In genomic region chr19:1490020-1490310, GRCh38 we compare ENCODE assay signal across 8 cellular contexts. TPM values are rescaled to one million over a fixed set of nuclear protein-coding genes. Genes with fewer than 3 reads are reported as not detected.
DNase-seq lines count a peak whose midpoint lies in the region; ATAC-seq, FAIRE-seq and TF ChIP-seq lines count a peak whose summit lies in the region.

No MANE protein-coding gene starts in this region.

- H3K9me3 ChIP-seq in Panc1 (ENCODE audit: control insufficient read depth, insufficient read depth, low read depth, low read length) (no peaks in the 10 kb centered on the region), fibroblast of lung (ENCODE audit: control insufficient read depth, insufficient read depth, low read depth, low read length) (no peaks in the 10 kb centered on the region), prostate gland (no peaks in the 10 kb centered on the region)

- peak overlapping the region; percentile 53 for H3K9ac ChIP-seq in fibroblast of lung (ENCODE audit: insufficient read depth, low read length)

- intact Hi-C loops in Panc1 (cut with micrococcal nuclease; ENCODE audit: unreplicated experiment) (no loop called here), prostate gland (cut with DNase I) (no loop called here)

- TF ChIP-seq POLR2A in prostate gland (IDR thresholded peaks at IDR 0.05): no peak
- no peak for TF ChIP-seq POLR2A in GM18505 (IDR thresholded peaks at IDR 0.05; ENCODE audit: borderline replicate concordance, extremely low read depth, insufficient read depth, insufficient read length)

- WGBS in prostate gland: 1% methylated on average over 12 of the region's 15 CpGs

- no peak for FAIRE-seq in D721Med (lab: Jason Lieb, UNC)

- H3K4me1 ChIP-seq in Panc1 (ENCODE audit: control insufficient read depth, insufficient read depth, low read length): no peaks in the 10 kb centered on the region; the same call in 1 of the 2 replicates
- H3K4me1 ChIP-seq in fibroblast of lung (ENCODE audit: control insufficient read depth, extremely low read depth, insufficient read depth, low read length): no peaks in the 10 kb centered on the region
- H3K4me1 ChIP-seq in prostate gland (replicated peaks): no peaks in the 10 kb centered on the region

- POLR2A ChIA-PET in Panc1 (lab: Charles Lee): no interaction called here

- TF ChIP-seq CTCF in Panc1 (IDR thresholded peaks at IDR 0.05): no peak
- TF ChIP-seq CTCF in fibroblast of lung (conservative IDR thresholded peaks at IDR 0.05 in 1 of 2, IDR thresholded peaks at IDR 0.05 in 1 of 2; ENCODE audit: low read depth in 1 of 2, low read length in 2 of 2): no peak
- TF ChIP-seq CTCF in prostate gland (IDR thresholded peaks at IDR 0.05): no peak
- no peak for TF ChIP-seq CTCF in D721Med (IDR thresholded peaks at IDR 0.05; ENCODE audit: insufficient read depth, missing control alignments)

- CTCF ChIA-PET in Panc1 (lab: Charles Lee): interaction anchor here (0.5 kb wide), 1 partner anchor 20 kb away, joined by 6 read pairs; no protein-coding TSS in a partner anchor

- H3K27me3 ChIP-seq in Panc1 (ENCODE audit: control insufficient read depth, insufficient read depth, low read length): no peaks in the 10 kb centered on the region
- peaks cover 13% of the 10 kb centered on the region for H3K27me3 ChIP-seq in fibroblast of lung (ENCODE audit: control insufficient read depth, insufficient read depth, low read length)
- H3K27me3 ChIP-seq in prostate gland (replicated peaks; ENCODE audit: insufficient read depth): no peaks in the 10 kb centered on the region

- DNase-seq in Panc1 (ENCODE audit: low read depth, low spot score) (no peak), fibroblast of lung (ENCODE audit: low read depth in 2 of 2) (no peak), prostate gland (ENCODE audit: low spot score) (no peak), D721Med (ENCODE audit: insufficient read length, low spot score) (no peak), HUDEP-2 (lab: John Stamatoyannopoulos, UW; ENCODE audit: unreplicated experiment in 76 of 76) (no peak)
- DNase-seq in stimulated activated CD4-positive, alpha-beta T cell treated with anti-CD3 and anti-CD28 coated beads, Interleukin-4, amount 100 ng/mL, for 1 hour: no peak

- ATAC-seq in Panc1 (no peak), GM18505 (IDR thresholded peaks at IDR 0.05; ENCODE audit: unreplicated experiment) (no peak)

- peak overlapping the region; percentile 32; the same call in 1 of the 2 replicates for H3K4me3 ChIP-seq in GM08714 (ENCODE audit: low read length)
- H3K4me3 ChIP-seq in Panc1 (ENCODE audit: low read depth in 2 of 2, low read length in 2 of 2): peak overlapping the region; percentile 55 to 65
- H3K4me3 ChIP-seq in fibroblast of lung (replicated peaks in 1 of 4; ENCODE audit: control extremely low read depth in 1 of 4, insufficient read depth in 1 of 4, low read depth in 3 of 4, low read length in 4 of 4): peak overlapping the region; percentile 55 to 67 (median 65)
- peak overlapping the region; percentile 36 to 38 for H3K4me3 ChIP-seq in prostate gland

- in situ Hi-C loops in Panc1 (cut with HindIII; ENCODE audit: low pct_unique_long_range_greater_than_20kb, low sequenced_read_pairs): no loop called here

- H3K27ac ChIP-seq in Panc1 (ENCODE audit: low read length): peak overlapping the region; percentile 79
- peak overlapping the region; percentile 63 for H3K27ac ChIP-seq in fibroblast of lung (ENCODE audit: insufficient read depth, low read length)
- peak overlapping the region; percentile 70 to 81 for H3K27ac ChIP-seq in prostate gland

- no TSS peak for BruUV-seq in Panc1 (replicated peaks; lab: Mats Ljungman, UMichigan)

- H2AFZ ChIP-seq in fibroblast of lung (ENCODE audit: low read length): peak overlapping the region; percentile 26

- H3K79me2 ChIP-seq in fibroblast of lung (ENCODE audit: control insufficient read depth, insufficient read depth, low read length): no peaks in the 10 kb centered on the region

- peak overlapping the region; percentile 94 for H3K4me2 ChIP-seq in fibroblast of lung (ENCODE audit: extremely low read depth, insufficient read depth, low read length)

- H4K20me1 ChIP-seq in fibroblast of lung (ENCODE audit: control insufficient read depth, extremely low read depth, insufficient read depth, low read length): no peaks in the 10 kb centered on the region

- H3K36me3 ChIP-seq in Panc1 (ENCODE audit: control insufficient read depth, insufficient read depth, low read length) (no peaks in the 10 kb centered on the region; the same call in 1 of the 2 replicates), fibroblast of lung (ENCODE audit: control insufficient read depth, insufficient read depth, low read length) (no peaks in the 10 kb centered on the region), prostate gland (no peaks in the 10 kb centered on the region)

RNA-seq across cellular contexts. Expression of gene PCSK4, which starts 0.2 kb away (rescaled TPM):
- 9.9 TPM for total RNA-seq in Panc1 (2021; ENCODE audit: unreplicated experiment)
- 13.5 TPM for polyA plus RNA-seq in Panc1 (2012; ENCODE audit: insufficient read length)
- total RNA-seq in fibroblast of lung: 1.5 and 3.5 TPM in 2 replicates
- 0.26 and 0.28 TPM in 2 replicates for polyA plus RNA-seq in fibroblast of lung
- polyA plus RNA-seq in fibroblast of lung (2012): 0.35 and 0.38 TPM in 2 replicates
- 0.67 TPM in 1 of 2 replicates, not detected in the other for polyA minus RNA-seq in fibroblast of lung (ENCODE audit: low replicate concordance)
- total RNA-seq in prostate gland: 10 to 100 TPM in 1 of 2 donors, 1 to 10 TPM in 1; 8.1 to 22.9 TPM

RNA-seq across cellular contexts. Expression of gene REEP6, which starts 1.0 kb away (rescaled TPM):
- total RNA-seq in Panc1 (2021; ENCODE audit: unreplicated experiment): 9.2 TPM
- 15.8 TPM for polyA plus RNA-seq in Panc1 (2012; ENCODE audit: insufficient read length)
- total RNA-seq in fibroblast of lung: 0.99 and 1.3 TPM in 2 replicates
- polyA plus RNA-seq in fibroblast of lung: 0.47 and 0.55 TPM in 2 replicates
- polyA plus RNA-seq in fibroblast of lung (2012): 1.2 and 1.4 TPM in 2 replicates
- 0.41 and 9.5 TPM in 2 replicates for polyA minus RNA-seq in fibroblast of lung (ENCODE audit: low replicate concordance)
- 100 to 1,000 TPM in 1 of 2 donors, 10 to 100 TPM in 1; 61.9 to 349 TPM for total RNA-seq in prostate gland

RNA-seq across cellular contexts. Expression of gene C19orf25, which starts 10.9 kb away (rescaled TPM):
- total RNA-seq in Panc1 (2021; ENCODE audit: unreplicated experiment) (34.7 TPM), fibroblast of lung (21.8 and 24.8 TPM in 2 replicates), prostate gland (10 to 100 TPM; 54.0 to 93.0 TPM)
- polyA plus RNA-seq in Panc1 (2012; ENCODE audit: insufficient read length): 31.1 TPM
- 11.2 and 12.0 TPM in 2 replicates for polyA plus RNA-seq in fibroblast of lung
- polyA plus RNA-seq in fibroblast of lung (2012): 18.2 and 25.0 TPM in 2 replicates
- polyA minus RNA-seq in fibroblast of lung (ENCODE audit: low replicate concordance): 13.4 and 27.6 TPM in 2 replicates

RNA-seq across cellular contexts. Expression of gene ADAMTSL5, which starts 22.9 kb away (rescaled TPM):
- total RNA-seq in Panc1 (2021; ENCODE audit: unreplicated experiment) (20.6 TPM), fibroblast of lung (1.5 and 3.1 TPM in 2 replicates), prostate gland (10 to 100 TPM in 1 of 2 donors, under 1 TPM in 1; 0.82 to 14.5 TPM)
- polyA plus RNA-seq in Panc1 (2012; ENCODE audit: insufficient read length): 36.6 TPM
- polyA plus RNA-seq in fibroblast of lung: 4.3 and 4.7 TPM in 2 replicates
- 7.6 and 8.4 TPM in 2 replicates for polyA plus RNA-seq in fibroblast of lung (2012)
- polyA minus RNA-seq in fibroblast of lung (ENCODE audit: low replicate concordance): 4.3 and 4.8 TPM in 2 replicates

RNA-seq across cellular contexts. Expression of gene PLK5, which starts 33.9 kb away (rescaled TPM):
- total RNA-seq in Panc1 (2021; ENCODE audit: unreplicated experiment): not detected
- polyA plus RNA-seq in Panc1 (2012; ENCODE audit: insufficient read length): not detected
- total RNA-seq in fibroblast of lung: not detected in 2 replicates
- polyA plus RNA-seq in fibroblast of lung: not detected in 2 replicates
- polyA plus RNA-seq in fibroblast of lung (2012): not detected in 2 replicates
- not detected in 2 replicates for polyA minus RNA-seq in fibroblast of lung (ENCODE audit: low replicate concordance)
- 10 to 100 TPM in 1 of 2 donors, not detected in 1; 28.8 TPM for total RNA-seq in prostate gland
